1 cellular context compared by ENCODE assay signal in the genomic region with DNA sequence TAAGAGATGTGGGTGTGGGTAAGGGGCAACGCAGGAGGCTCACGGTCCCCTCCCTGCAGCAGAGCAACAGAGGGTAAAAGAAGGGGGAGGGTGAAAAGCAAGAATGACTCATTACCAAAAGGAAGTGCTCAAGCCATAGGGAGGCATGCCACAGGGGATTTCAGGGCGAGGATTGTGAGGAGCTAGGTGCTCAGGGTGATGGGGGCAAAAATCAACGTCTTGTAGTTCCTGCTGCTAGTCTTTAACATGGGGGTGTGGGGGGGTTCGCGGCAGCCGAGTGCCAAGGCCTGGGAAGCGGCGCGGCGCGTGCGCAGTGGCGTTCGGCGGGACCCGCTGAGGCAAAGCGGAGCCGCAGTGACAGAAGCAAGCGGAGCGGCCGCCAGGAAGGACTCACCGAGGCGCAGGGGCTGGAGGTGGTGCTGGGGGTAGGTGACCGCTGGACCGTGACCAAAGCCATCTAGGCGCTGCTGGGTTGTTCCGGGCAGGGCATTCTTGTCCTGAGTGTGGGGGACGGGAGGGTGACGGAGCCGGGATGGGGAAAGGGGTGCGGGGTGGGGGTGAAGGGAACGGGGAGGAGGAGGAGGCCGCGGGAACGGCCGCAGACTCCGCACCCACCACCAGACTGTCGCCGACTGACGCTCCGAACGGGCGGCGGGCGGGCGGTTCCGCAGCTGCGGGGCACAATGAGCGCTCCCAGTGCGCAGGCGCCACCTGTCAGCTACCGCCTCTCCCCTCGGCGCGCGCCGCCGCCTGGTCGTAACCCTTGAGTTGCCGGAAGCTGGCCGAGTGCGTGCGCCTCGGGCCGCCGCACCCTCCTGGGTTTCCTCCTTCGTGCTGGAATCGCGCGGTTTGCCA.
TF ChIP-seq lines count a peak whose summit lies in the region.

A gene with protein sequence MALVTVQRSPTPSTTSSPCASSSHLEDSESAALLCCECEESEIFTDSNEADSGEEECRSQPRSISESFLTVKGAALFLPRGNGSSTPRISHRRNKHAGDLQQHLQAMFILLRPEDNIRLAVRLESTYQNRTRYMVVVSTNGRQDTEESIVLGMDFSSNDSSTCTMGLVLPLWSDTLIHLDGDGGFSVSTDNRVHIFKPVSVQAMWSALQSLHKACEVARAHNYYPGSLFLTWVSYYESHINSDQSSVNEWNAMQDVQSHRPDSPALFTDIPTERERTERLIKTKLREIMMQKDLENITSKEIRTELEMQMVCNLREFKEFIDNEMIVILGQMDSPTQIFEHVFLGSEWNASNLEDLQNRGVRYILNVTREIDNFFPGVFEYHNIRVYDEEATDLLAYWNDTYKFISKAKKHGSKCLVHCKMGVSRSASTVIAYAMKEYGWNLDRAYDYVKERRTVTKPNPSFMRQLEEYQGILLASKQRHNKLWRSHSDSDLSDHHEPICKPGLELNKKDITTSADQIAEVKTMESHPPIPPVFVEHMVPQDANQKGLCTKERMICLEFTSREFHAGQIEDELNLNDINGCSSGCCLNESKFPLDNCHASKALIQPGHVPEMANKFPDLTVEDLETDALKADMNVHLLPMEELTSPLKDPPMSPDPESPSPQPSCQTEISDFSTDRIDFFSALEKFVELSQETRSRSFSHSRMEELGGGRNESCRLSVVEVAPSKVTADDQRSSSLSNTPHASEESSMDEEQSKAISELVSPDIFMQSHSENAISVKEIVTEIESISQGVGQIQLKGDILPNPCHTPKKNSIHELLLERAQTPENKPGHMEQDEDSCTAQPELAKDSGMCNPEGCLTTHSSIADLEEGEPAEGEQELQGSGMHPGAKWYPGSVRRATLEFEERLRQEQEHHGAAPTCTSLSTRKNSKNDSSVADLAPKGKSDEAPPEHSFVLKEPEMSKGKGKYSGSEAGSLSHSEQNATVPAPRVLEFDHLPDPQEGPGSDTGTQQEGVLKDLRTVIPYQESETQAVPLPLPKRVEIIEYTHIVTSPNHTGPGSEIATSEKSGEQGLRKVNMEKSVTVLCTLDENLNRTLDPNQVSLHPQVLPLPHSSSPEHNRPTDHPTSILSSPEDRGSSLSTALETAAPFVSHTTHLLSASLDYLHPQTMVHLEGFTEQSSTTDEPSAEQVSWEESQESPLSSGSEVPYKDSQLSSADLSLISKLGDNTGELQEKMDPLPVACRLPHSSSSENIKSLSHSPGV (N-terminal part only) (minus strand): TSS at position 685 of the 855 bp plus-strand sequence. CDS start 228 bp downstream, at position 457.

TF ChIP-seq in K562, 482 proteins besides CTCF, POLR2A, EP300 and RAD21 (continued from another document and continues in another):
- no peak for TF ChIP-seq POLR2H (tag; IDR thresholded peaks at IDR 0.05; ENCODE audit: low read depth)
- TF ChIP-seq, protein P1, sequence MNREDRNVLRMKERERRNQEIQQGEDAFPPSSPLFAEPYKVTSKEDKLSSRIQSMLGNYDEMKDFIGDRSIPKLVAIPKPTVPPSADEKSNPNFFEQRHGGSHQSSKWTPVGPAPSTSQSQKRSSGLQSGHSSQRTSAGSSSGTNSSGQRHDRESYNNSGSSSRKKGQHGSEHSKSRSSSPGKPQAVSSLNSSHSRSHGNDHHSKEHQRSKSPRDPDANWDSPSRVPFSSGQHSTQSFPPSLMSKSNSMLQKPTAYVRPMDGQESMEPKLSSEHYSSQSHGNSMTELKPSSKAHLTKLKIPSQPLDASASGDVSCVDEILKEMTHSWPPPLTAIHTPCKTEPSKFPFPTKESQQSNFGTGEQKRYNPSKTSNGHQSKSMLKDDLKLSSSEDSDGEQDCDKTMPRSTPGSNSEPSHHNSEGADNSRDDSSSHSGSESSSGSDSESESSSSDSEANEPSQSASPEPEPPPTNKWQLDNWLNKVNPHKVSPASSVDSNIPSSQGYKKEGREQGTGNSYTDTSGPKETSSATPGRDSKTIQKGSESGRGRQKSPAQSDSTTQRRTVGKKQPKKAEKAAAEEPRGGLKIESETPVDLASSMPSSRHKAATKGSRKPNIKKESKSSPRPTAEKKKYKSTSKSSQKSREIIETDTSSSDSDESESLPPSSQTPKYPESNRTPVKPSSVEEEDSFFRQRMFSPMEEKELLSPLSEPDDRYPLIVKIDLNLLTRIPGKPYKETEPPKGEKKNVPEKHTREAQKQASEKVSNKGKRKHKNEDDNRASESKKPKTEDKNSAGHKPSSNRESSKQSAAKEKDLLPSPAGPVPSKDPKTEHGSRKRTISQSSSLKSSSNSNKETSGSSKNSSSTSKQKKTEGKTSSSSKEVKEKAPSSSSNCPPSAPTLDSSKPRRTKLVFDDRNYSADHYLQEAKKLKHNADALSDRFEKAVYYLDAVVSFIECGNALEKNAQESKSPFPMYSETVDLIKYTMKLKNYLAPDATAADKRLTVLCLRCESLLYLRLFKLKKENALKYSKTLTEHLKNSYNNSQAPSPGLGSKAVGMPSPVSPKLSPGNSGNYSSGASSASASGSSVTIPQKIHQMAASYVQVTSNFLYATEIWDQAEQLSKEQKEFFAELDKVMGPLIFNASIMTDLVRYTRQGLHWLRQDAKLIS (CRISPR knock-in tag; IDR thresholded peaks at IDR 0.05): no peak
- TF ChIP-seq, protein P2, sequence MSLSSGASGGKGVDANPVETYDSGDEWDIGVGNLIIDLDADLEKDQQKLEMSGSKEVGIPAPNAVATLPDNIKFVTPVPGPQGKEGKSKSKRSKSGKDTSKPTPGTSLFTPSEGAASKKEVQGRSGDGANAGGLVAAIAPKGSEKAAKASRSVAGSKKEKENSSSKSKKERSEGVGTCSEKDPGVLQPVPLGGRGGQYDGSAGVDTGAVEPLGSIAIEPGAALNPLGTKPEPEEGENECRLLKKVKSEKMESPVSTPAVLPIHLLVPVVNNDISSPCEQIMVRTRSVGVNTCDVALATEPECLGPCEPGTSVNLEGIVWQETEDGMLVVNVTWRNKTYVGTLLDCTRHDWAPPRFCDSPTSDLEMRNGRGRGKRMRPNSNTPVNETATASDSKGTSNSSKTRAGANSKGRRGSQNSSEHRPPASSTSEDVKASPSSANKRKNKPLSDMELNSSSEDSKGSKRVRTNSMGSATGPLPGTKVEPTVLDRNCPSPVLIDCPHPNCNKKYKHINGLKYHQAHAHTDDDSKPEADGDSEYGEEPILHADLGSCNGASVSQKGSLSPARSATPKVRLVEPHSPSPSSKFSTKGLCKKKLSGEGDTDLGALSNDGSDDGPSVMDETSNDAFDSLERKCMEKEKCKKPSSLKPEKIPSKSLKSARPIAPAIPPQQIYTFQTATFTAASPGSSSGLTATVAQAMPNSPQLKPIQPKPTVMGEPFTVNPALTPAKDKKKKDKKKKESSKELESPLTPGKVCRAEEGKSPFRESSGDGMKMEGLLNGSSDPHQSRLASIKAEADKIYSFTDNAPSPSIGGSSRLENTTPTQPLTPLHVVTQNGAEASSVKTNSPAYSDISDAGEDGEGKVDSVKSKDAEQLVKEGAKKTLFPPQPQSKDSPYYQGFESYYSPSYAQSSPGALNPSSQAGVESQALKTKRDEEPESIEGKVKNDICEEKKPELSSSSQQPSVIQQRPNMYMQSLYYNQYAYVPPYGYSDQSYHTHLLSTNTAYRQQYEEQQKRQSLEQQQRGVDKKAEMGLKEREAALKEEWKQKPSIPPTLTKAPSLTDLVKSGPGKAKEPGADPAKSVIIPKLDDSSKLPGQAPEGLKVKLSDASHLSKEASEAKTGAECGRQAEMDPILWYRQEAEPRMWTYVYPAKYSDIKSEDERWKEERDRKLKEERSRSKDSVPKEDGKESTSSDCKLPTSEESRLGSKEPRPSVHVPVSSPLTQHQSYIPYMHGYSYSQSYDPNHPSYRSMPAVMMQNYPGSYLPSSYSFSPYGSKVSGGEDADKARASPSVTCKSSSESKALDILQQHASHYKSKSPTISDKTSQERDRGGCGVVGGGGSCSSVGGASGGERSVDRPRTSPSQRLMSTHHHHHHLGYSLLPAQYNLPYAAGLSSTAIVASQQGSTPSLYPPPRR (CRISPR knock-in tag; IDR thresholded peaks at IDR 0.05; ENCODE audit: borderline replicate concordance): no peak
- no peak for TF ChIP-seq NCOA2 (IDR thresholded peaks at IDR 0.05; ENCODE audit: partially characterized antibody in 2 of 2)
- no peak for TF ChIP-seq FOXA3 (CRISPR knock-in tag; conservative IDR thresholded peaks at IDR 0.05 in 1 of 2, IDR thresholded peaks at IDR 0.05 in 1 of 2)
- no peak for TF ChIP-seq POLR2AphosphoS2 (IDR thresholded peaks at IDR 0.05; ENCODE audit: low read length)
- TF ChIP-seq, protein P3, sequence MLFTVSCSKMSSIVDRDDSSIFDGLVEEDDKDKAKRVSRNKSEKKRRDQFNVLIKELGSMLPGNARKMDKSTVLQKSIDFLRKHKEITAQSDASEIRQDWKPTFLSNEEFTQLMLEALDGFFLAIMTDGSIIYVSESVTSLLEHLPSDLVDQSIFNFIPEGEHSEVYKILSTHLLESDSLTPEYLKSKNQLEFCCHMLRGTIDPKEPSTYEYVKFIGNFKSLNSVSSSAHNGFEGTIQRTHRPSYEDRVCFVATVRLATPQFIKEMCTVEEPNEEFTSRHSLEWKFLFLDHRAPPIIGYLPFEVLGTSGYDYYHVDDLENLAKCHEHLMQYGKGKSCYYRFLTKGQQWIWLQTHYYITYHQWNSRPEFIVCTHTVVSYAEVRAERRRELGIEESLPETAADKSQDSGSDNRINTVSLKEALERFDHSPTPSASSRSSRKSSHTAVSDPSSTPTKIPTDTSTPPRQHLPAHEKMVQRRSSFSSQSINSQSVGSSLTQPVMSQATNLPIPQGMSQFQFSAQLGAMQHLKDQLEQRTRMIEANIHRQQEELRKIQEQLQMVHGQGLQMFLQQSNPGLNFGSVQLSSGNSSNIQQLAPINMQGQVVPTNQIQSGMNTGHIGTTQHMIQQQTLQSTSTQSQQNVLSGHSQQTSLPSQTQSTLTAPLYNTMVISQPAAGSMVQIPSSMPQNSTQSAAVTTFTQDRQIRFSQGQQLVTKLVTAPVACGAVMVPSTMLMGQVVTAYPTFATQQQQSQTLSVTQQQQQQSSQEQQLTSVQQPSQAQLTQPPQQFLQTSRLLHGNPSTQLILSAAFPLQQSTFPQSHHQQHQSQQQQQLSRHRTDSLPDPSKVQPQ (CRISPR knock-in tag; IDR thresholded peaks at IDR 0.05; ENCODE audit: borderline replicate concordance): no peak
- TF ChIP-seq, protein P4, sequence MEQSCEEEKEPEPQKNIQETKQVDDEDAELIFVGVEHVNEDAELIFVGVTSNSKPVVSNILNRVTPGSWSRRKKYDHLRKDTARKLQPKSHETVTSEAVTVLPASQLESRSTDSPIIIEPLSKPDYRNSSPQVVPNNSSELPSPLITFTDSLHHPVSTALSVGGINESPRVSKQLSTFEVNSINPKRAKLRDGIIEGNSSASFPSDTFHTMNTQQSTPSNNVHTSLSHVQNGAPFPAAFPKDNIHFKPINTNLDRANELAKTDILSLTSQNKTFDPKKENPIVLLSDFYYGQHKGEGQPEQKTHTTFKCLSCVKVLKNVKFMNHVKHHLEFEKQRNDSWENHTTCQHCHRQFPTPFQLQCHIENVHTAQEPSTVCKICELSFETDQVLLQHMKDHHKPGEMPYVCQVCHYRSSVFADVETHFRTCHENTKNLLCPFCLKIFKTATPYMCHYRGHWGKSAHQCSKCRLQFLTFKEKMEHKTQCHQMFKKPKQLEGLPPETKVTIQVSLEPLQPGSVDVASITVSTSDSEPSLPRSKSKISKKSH (CRISPR knock-in tag; IDR thresholded peaks at IDR 0.05): no peak
- no peak for TF ChIP-seq HLTF (IDR thresholded peaks at IDR 0.05)
- TF ChIP-seq SOX6 (IDR thresholded peaks at IDR 0.05): no peak
- no peak for TF ChIP-seq ZNF253 (CRISPR knock-in tag; conservative IDR thresholded peaks at IDR 0.05)
- no peak for TF ChIP-seq FOXJ3 (CRISPR knock-in tag; IDR thresholded peaks at IDR 0.05)
- TF ChIP-seq HNRNPK (IDR thresholded peaks at IDR 0.05; ENCODE audit: low read depth, low read length, poor library complexity, severe bottlenecking): peak; percentile 92
- TF ChIP-seq JUND (IDR thresholded peaks at IDR 0.05; ENCODE audit: borderline replicate concordance, low read depth, low read length): peak; percentile 88
- TF ChIP-seq JUND (tag; IDR thresholded peaks at IDR 0.05; ENCODE audit: borderline replicate concordance, low read depth, low read length): peak; percentile 82; the same call in 2 of the 3 replicates
- no peak for TF ChIP-seq OTX1 (CRISPR knock-in tag; IDR thresholded peaks at IDR 0.05)
- no peak for TF ChIP-seq ZNF3 (CRISPR knock-in tag; IDR thresholded peaks at IDR 0.05)
- TF ChIP-seq, protein P5, sequence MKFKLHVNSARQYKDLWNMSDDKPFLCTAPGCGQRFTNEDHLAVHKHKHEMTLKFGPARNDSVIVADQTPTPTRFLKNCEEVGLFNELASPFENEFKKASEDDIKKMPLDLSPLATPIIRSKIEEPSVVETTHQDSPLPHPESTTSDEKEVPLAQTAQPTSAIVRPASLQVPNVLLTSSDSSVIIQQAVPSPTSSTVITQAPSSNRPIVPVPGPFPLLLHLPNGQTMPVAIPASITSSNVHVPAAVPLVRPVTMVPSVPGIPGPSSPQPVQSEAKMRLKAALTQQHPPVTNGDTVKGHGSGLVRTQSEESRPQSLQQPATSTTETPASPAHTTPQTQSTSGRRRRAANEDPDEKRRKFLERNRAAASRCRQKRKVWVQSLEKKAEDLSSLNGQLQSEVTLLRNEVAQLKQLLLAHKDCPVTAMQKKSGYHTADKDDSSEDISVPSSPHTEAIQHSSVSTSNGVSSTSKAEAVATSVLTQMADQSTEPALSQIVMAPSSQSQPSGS (CRISPR knock-in tag; IDR thresholded peaks at IDR 0.05): no peak
- TF ChIP-seq, protein P6, sequence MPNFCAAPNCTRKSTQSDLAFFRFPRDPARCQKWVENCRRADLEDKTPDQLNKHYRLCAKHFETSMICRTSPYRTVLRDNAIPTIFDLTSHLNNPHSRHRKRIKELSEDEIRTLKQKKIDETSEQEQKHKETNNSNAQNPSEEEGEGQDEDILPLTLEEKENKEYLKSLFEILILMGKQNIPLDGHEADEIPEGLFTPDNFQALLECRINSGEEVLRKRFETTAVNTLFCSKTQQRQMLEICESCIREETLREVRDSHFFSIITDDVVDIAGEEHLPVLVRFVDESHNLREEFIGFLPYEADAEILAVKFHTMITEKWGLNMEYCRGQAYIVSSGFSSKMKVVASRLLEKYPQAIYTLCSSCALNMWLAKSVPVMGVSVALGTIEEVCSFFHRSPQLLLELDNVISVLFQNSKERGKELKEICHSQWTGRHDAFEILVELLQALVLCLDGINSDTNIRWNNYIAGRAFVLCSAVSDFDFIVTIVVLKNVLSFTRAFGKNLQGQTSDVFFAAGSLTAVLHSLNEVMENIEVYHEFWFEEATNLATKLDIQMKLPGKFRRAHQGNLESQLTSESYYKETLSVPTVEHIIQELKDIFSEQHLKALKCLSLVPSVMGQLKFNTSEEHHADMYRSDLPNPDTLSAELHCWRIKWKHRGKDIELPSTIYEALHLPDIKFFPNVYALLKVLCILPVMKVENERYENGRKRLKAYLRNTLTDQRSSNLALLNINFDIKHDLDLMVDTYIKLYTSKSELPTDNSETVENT (CRISPR knock-in tag; IDR thresholded peaks at IDR 0.05): no peak
- TF ChIP-seq, protein P7, sequence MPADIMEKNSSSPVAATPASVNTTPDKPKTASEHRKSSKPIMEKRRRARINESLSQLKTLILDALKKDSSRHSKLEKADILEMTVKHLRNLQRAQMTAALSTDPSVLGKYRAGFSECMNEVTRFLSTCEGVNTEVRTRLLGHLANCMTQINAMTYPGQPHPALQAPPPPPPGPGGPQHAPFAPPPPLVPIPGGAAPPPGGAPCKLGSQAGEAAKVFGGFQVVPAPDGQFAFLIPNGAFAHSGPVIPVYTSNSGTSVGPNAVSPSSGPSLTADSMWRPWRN (IDR thresholded peaks at IDR 0.05; ENCODE audit: low read depth): no peak
- peak; percentile 17; the same call in 1 of the 2 replicates for TF ChIP-seq ELF1 (tag; IDR thresholded peaks at IDR 0.05)
- TF ChIP-seq, protein P8, sequence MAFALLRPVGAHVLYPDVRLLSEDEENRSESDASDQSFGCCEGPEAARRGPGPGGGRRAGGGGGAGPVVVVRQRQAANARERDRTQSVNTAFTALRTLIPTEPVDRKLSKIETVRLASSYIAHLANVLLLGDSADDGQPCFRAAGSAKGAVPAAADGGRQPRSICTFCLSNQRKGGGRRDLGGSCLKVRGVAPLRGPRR (CRISPR knock-in tag; IDR thresholded peaks at IDR 0.05): no peak
- no peak; the same call in 1 of the 2 replicates for TF ChIP-seq MXI1 (IDR thresholded peaks at IDR 0.05; ENCODE audit: low read depth, low read length)
- no peak for TF ChIP-seq SMAD2 (IDR thresholded peaks at IDR 0.05; ENCODE audit: low read depth, low read length)
- no peak for TF ChIP-seq TEAD1 (CRISPR knock-in tag; IDR thresholded peaks at IDR 0.05)
- no peak for TF ChIP-seq ATF1 (CRISPR knock-in tag; IDR thresholded peaks at IDR 0.05)
- 0 out of 2 replicates have a peak, but pooled peaks have one; percentile 11 for TF ChIP-seq ATF1 (tag; IDR thresholded peaks at IDR 0.05)
- TF ChIP-seq SNRNP70 (optimal IDR thresholded peaks at IDR 0.05; ENCODE audit: low read depth, low read length): no peak
